8 cellular contexts compared by ENCODE assay signal in genomic region chr7:121023683-121024507, GRCh38. TPM values are rescaled to one million over a fixed set of nuclear protein-coding genes. Genes with fewer than 3 reads are reported as not detected.
DNase-seq lines count a peak whose midpoint lies in the region; ATAC-seq, FAIRE-seq and TF ChIP-seq lines count a peak whose summit lies in the region.
"Had no signal": no experiment of that assay in that cellular context is flagged by ENCODE, and none has a peak within 500 bp of the region (broad histone marks: within the 10 kb centered on the region; RNA-seq: fewer than 3 reads in every experiment).

No MANE protein-coding gene starts in this region.

- H4K8ac ChIP-seq in mesenchymal stem cell (ENCODE audit: low read length), result peak overlapping the region; percentile 2

- H3K27me3 ChIP-seq in GM12878 (replicated peaks in 1 of 2; ENCODE audit: control insufficient read depth in 2 of 2, insufficient read depth in 2 of 2, low read length in 1 of 2), result no peaks in the 10 kb centered on the region
- H3K27me3 ChIP-seq in mesenchymal stem cell (ENCODE audit: control insufficient read depth in 1 of 2, insufficient read depth in 1 of 2, low read length in 2 of 2), result no peaks in the 10 kb centered on the region
- H3K27me3 ChIP-seq in transverse colon, result no peaks in the 10 kb centered on the region

- no peak overlapping the region for H4K91ac ChIP-seq in mesenchymal stem cell (ENCODE audit: low read length)

- ATAC-seq in HG02678 (IDR thresholded peaks at IDR 0.05; ENCODE audit: unreplicated experiment) (peak; percentile 46), GM12878 (peak; percentile 70), HG03469 (IDR thresholded peaks at IDR 0.05; ENCODE audit: unreplicated experiment) (no peak)
- no peak for ATAC-seq in naive thymus-derived CD8-positive, alpha-beta T cell

- H3K79me2 ChIP-seq in GM12878 (ENCODE audit: control insufficient read depth, insufficient read depth, low read length), result no peaks in the 10 kb centered on the region

- H3K4me2 ChIP-seq in GM12878 (ENCODE audit: control insufficient read depth, insufficient read depth), result no peak overlapping the region
- H3K4me2 ChIP-seq in mesenchymal stem cell (ENCODE audit: low read length, poor library complexity, severe bottlenecking), result no peak overlapping the region

- no peak overlapping the region for H3K27ac Mint-ChIP-seq in naive thymus-derived CD8-positive, alpha-beta T cell
- no peak overlapping the region for H3K27ac Mint-ChIP-seq in activated T-helper 1 cell treated with anti-CD3 and anti-CD28 coated beads, Interleukin-12 subunit alpha, Interleukin-12 subunit beta, Interleukin-2, Interleukin-4 antibody, amounts not matched to agents 30 ng/mL and 10 ng/mL and 1 ng/mL, durations not matched to agents 14 hours and 24 hours and 36 hours

- no peak overlapping the region for H2BK15ac ChIP-seq in mesenchymal stem cell (ENCODE audit: low read depth, poor library complexity, severe bottlenecking)

- H3K79me1 ChIP-seq in mesenchymal stem cell (replicated peaks; ENCODE audit: low read length, poor library complexity, severe bottlenecking), result no peaks in the 10 kb centered on the region

- in situ Hi-C loops in GM12878 (cut with MboI), result no loop called here
- in situ Hi-C loops in transverse colon (cut with MboI; ENCODE audit: low pct_ligation_motif_present in 1 of 4, low pct_unique_long_range_greater_than_20kb in 1 of 4, low sequenced_read_pairs in 3 of 4), result no loop called here

- H3K9me3 ChIP-seq in GM12878 (replicated peaks; ENCODE audit: control insufficient read depth, insufficient read depth, low read length) (no peaks in the 10 kb centered on the region), mesenchymal stem cell (ENCODE audit: control insufficient read depth, low read length) (no peaks in the 10 kb centered on the region), transverse colon (no peaks in the 10 kb centered on the region)

- peak overlapping the region; percentile 10; the same call in 1 of the 2 replicates for H2AFZ ChIP-seq in GM12878 (ENCODE audit: control insufficient read depth, low read depth, low read length)
- no peak overlapping the region for H2AFZ ChIP-seq in mesenchymal stem cell (ENCODE audit: low read depth, low read length)

- CTCF ChIA-PET in GM12878 (lab: Yijun Ruan, JAX), result interaction anchor here (0.9 to 1.1 kb wide), 4 partner anchors 37 to 568 kb away, joined by 3 to 4 read pairs (median 3); no protein-coding TSS in a partner anchor

- intact Hi-C loops in GM12878 (cut with micrococcal nuclease; ENCODE audit: unreplicated experiment), result no loop called here
- intact Hi-C loops in transverse colon (cut with DNase I; ENCODE audit: low total_unique reads), result no loop called here
- intact Hi-C loops in activated T-helper 1 cell treated with anti-CD3 and anti-CD28 coated beads, Interleukin-12 subunit alpha, Interleukin-12 subunit beta, Interleukin-2, Interleukin-4 antibody, amounts not matched to agents 30 ng/mL and 10 ng/mL and 1 ng/mL, durations not matched to agents 14 hours and 24 hours and 36 hours (cut with micrococcal nuclease), result no loop called here

- H3K4ac ChIP-seq in mesenchymal stem cell (ENCODE audit: low read depth in 1 of 2, low read length in 2 of 2), result peak overlapping the region in 1 of 2 experiments; percentile 94

- no peak overlapping the region for H2AK5ac ChIP-seq in mesenchymal stem cell (ENCODE audit: low read length, severe bottlenecking)

- H3K4me3 ChIP-seq in GM12878, result no peak overlapping the region
- peak overlapping the region in 1 of 2 experiments; percentile 0 for H3K4me3 ChIP-seq in mesenchymal stem cell (ENCODE audit: insufficient read depth in 1 of 2, low read depth in 1 of 2, low read length in 2 of 2)
- H3K4me3 ChIP-seq in transverse colon, result no peak overlapping the region

- H3K9ac ChIP-seq in GM12878 (ENCODE audit: control insufficient read depth, insufficient read depth, low read length) (no peak overlapping the region), mesenchymal stem cell (ENCODE audit: low read length) (peak overlapping the region; percentile 70)

- H3K27me3 Mint-ChIP-seq in naive thymus-derived CD8-positive, alpha-beta T cell, result peaks cover 0 to 11% (median 4%) of the 10 kb centered on the region in 5 donors
- peaks cover 5% of the 10 kb centered on the region for H3K27me3 Mint-ChIP-seq in activated T-helper 1 cell treated with anti-CD3 and anti-CD28 coated beads, Interleukin-12 subunit alpha, Interleukin-12 subunit beta, Interleukin-2, Interleukin-4 antibody, amounts not matched to agents 30 ng/mL and 10 ng/mL and 1 ng/mL, durations not matched to agents 14 hours and 24 hours and 36 hours (ENCODE audit: insufficient read depth)

- no peak for FAIRE-seq in GM12878 (lab: Jason Lieb, UNC)
- FAIRE-seq: G401.6 had no signal

- TF ChIP-seq POLR2A in GM12878 (IDR thresholded peaks at IDR 0.05; ENCODE audit: low read depth, low read length) (no peak), transverse colon (IDR thresholded peaks at IDR 0.05) (no peak)

- H3K36me3 Mint-ChIP-seq in naive thymus-derived CD8-positive, alpha-beta T cell, result peaks cover 0 to 10% (median 3%) of the 10 kb centered on the region in 3 donors
- H3K36me3 Mint-ChIP-seq in activated T-helper 1 cell treated with anti-CD3 and anti-CD28 coated beads, Interleukin-12 subunit alpha, Interleukin-12 subunit beta, Interleukin-2, Interleukin-4 antibody, amounts not matched to agents 30 ng/mL and 10 ng/mL and 1 ng/mL, durations not matched to agents 14 hours and 24 hours and 36 hours (ENCODE audit: low read depth), result no peaks in the 10 kb centered on the region

- H3K4me1 ChIP-seq in GM12878 (ENCODE audit: control insufficient read depth, insufficient read depth, low read length) (no peaks in the 10 kb centered on the region), mesenchymal stem cell (ENCODE audit: control insufficient read depth, insufficient read depth, low read depth, low read length) (no peaks in the 10 kb centered on the region), transverse colon (peaks cover 18 to 52% (median 22%) of the 10 kb centered on the region in 4 donors)

- no peak overlapping the region for H3K14ac ChIP-seq in mesenchymal stem cell (ENCODE audit: low read length in 2 of 2)

- 57% methylated on average over 8 of the region's 8 CpGs for WGBS in GM12878 (ENCODE audit: insufficient coverage, insufficient replicate concordance, low lambda C conversion rate, missing lambda C conversion rate)
- 17% methylated on average over 6 of the region's 8 CpGs for whole genome bisulfite sequencing in mesenchymal stem cell
- WGBS in transverse colon (ENCODE audit: low coverage in 1 of 2), 2 donors, result 23 to 24% methylated on average over 8 of the region's 8 CpGs

- TF ChIP-seq EP300 in GM12878 (IDR thresholded peaks at IDR 0.05; ENCODE audit: borderline replicate concordance in 1 of 2, control insufficient read depth in 1 of 2, low read depth in 2 of 2, low read length in 2 of 2) (no peak), transverse colon (IDR thresholded peaks at IDR 0.05; ENCODE audit: low read depth) (no peak)

- no peak overlapping the region for H3K4me3 Mint-ChIP-seq in naive thymus-derived CD8-positive, alpha-beta T cell
- no peak overlapping the region for H3K4me3 Mint-ChIP-seq in activated T-helper 1 cell treated with anti-CD3 and anti-CD28 coated beads, Interleukin-12 subunit alpha, Interleukin-12 subunit beta, Interleukin-2, Interleukin-4 antibody, amounts not matched to agents 30 ng/mL and 10 ng/mL and 1 ng/mL, durations not matched to agents 14 hours and 24 hours and 36 hours

- H3K23ac ChIP-seq in mesenchymal stem cell (ENCODE audit: low read length in 2 of 2), result no peak overlapping the region

- H2BK5ac ChIP-seq in mesenchymal stem cell (ENCODE audit: low read depth, low read length, poor library complexity, severe bottlenecking), result no peak overlapping the region

- BruUV-seq in GM12878 (replicated peaks; lab: Mats Ljungman, UMichigan), result no TSS peak

- SMC1A ChIA-PET in GM12878 (lab: Charles Lee; ENCODE audit: uncharacterized antibody, unreplicated experiment), result interaction anchor here (0.9 to 1.2 kb wide), 3 partner anchors 18 to 84 kb away, joined by 3 to 4 read pairs (median 4); no protein-coding TSS in a partner anchor

- peaks cover 0 to 2% (median 0%) of the 10 kb centered on the region in 4 donors for H3K4me1 Mint-ChIP-seq in naive thymus-derived CD8-positive, alpha-beta T cell
- H3K4me1 Mint-ChIP-seq in activated T-helper 1 cell treated with anti-CD3 and anti-CD28 coated beads, Interleukin-12 subunit alpha, Interleukin-12 subunit beta, Interleukin-2, Interleukin-4 antibody, amounts not matched to agents 30 ng/mL and 10 ng/mL and 1 ng/mL, durations not matched to agents 14 hours and 24 hours and 36 hours (ENCODE audit: low read depth), result no peaks in the 10 kb centered on the region

- H3K27ac ChIP-seq in GM12878 (ENCODE audit: control insufficient read depth, insufficient read depth), result no peak overlapping the region
- H3K27ac ChIP-seq in mesenchymal stem cell (ENCODE audit: low read length, poor library complexity, severe bottlenecking), result no peak overlapping the region
- H3K27ac ChIP-seq in transverse colon, result peak overlapping the region; percentile 63 to 70 (median 68)

- DNase-seq in GM12878 (ENCODE audit: low read depth, low spot score), result no peak
- DNase-seq in mesenchymal stem cell, result no peak
- no peak for DNase-seq in transverse colon
- DNase-seq in naive thymus-derived CD8-positive, alpha-beta T cell, result no peak
- no peak for DNase-seq in activated T-helper 1 cell treated with anti-CD3 and anti-CD28 coated beads, Interleukin-12 subunit alpha, Interleukin-12 subunit beta, Interleukin-2, Interleukin-4 antibody, amounts not matched to agents 30 ng/mL and 10 ng/mL and 1 ng/mL, durations not matched to agents 14 hours and 24 hours and 36 hours (ENCODE audit: low spot score)

- RAD21 ChIA-PET in GM12878 (lab: Charles Lee; ENCODE audit: unreplicated experiment), result no interaction called here

- POLR2A ChIA-PET in GM12878 (lab: Charles Lee), result no interaction called here
- POLR2A ChIA-PET in naive thymus-derived CD8-positive, alpha-beta T cell (lab: Charles Lee), result no interaction called here

- no peak for TF ChIP-seq RAD21 in GM12878 (IDR thresholded peaks at IDR 0.05; ENCODE audit: insufficient read depth, low read depth, low read length)

- TF ChIP-seq CTCF in GM12878 (IDR thresholded peaks at IDR 0.05 in 2 of 3, conservative IDR thresholded peaks at IDR 0.05 in 1 of 3; ENCODE audit: control insufficient read depth in 2 of 3, extremely low read depth in 1 of 3, insufficient read depth in 1 of 3, low read depth in 3 of 3, low read length in 3 of 3), result no peak
- no peak for TF ChIP-seq CTCF in transverse colon (IDR thresholded peaks at IDR 0.05)

- peak overlapping the region in 1 of 2 experiments; percentile 70 for H3K18ac ChIP-seq in mesenchymal stem cell (ENCODE audit: low read depth in 1 of 2, low read length in 2 of 2)

- no peaks in the 10 kb centered on the region for H3K36me3 ChIP-seq in GM12878 (ENCODE audit: control insufficient read depth in 2 of 2, insufficient read depth in 2 of 2, low read length in 1 of 2)
- H3K36me3 ChIP-seq in mesenchymal stem cell (ENCODE audit: control insufficient read depth in 1 of 2, insufficient read depth in 2 of 2, low read depth in 1 of 2, low read length in 2 of 2), result no peaks in the 10 kb centered on the region
- no peaks in the 10 kb centered on the region for H3K36me3 ChIP-seq in transverse colon

- H4K20me1 ChIP-seq in GM12878 (ENCODE audit: control insufficient read depth, insufficient read depth), result no peaks in the 10 kb centered on the region

- H2BK120ac ChIP-seq in mesenchymal stem cell (ENCODE audit: low read depth, low read length), result peak overlapping the region; percentile 27

- peak overlapping the region; percentile 54 for H2BK12ac ChIP-seq in mesenchymal stem cell (ENCODE audit: low read length in 2 of 2)

- H3K9me3 Mint-ChIP-seq in naive thymus-derived CD8-positive, alpha-beta T cell, result peaks cover 0 to 9% (median 0%) of the 10 kb centered on the region in 9 donors
- H3K9me3 Mint-ChIP-seq in activated T-helper 1 cell treated with anti-CD3 and anti-CD28 coated beads, Interleukin-12 subunit alpha, Interleukin-12 subunit beta, Interleukin-2, Interleukin-4 antibody, amounts not matched to agents 30 ng/mL and 10 ng/mL and 1 ng/mL, durations not matched to agents 14 hours and 24 hours and 36 hours, result no peaks in the 10 kb centered on the region

RNA-seq across cellular contexts. Expression of gene CPED1, which starts 35.4 kb away (rescaled TPM):
- 0.20 and 0.38 TPM in 2 replicates for total RNA-seq in GM12878 (2013; cell fraction: nucleolus; rRNA removed)
- total RNA-seq in GM12878 (2014; rRNA removed) (0.05 and 0.11 TPM in 2 replicates), GM12878 (2014; rRNA removed; fragmentation: Illumina TruSeq; extraction: Trizol) (not detected in 2 replicates), GM12878 (2021) (0.21 and 0.77 TPM in 2 replicates), transverse colon (10 to 100 TPM in 3 of 4 donors, 1 to 10 TPM in 1; 4.4 to 20.2 (median 14.0) TPM)
- polyA plus RNA-seq in GM12878 (2011; ENCODE audit: low read depth), result not detected
- polyA plus RNA-seq in GM12878 (2011; rRNA removed) (0.04 and 0.10 TPM in 2 replicates), GM12878 (2014; fragmentation: Illumina TruSeq; extraction: Trizol) (0.01 TPM in 1 of 2 replicates, not detected in the other), GM12878 (2014; fragmentation: Nextera tagmentation; extraction: Ambion mirVana) (under 1 TPM; 0.02 to 0.05 TPM), GM12878 (2014; rRNA removed) (0.40 TPM in 1 of 2 replicates, not detected in the other), GM12878 (2016; fragmentation: Nextera tagmentation; extraction: Ambion mirVana) (under 1 TPM; 0.05 to 0.19 TPM)
- 0.12 TPM in 1 of 2 replicates, not detected in the other for polyA plus RNA-seq in GM12878 (2011; cell fraction: cytosol; rRNA removed)
- 0.03 and 0.06 TPM in 2 replicates for polyA plus RNA-seq in GM12878 (2011; cell fraction: nucleus; rRNA removed)
- polyA plus RNA-seq in GM12878 (2012), result 0.06 TPM in 1 of 2 replicates, not detected in the other
- polyA minus RNA-seq in GM12878 (2011; rRNA and poly(A)+ RNA removed), result 0.15 and 0.31 TPM in 2 replicates
- polyA minus RNA-seq in GM12878 (2011; cell fraction: cytosol; rRNA and poly(A)+ RNA removed), result not detected in 2 replicates
- 0.29 and 0.36 TPM in 2 replicates for polyA minus RNA-seq in GM12878 (2011; cell fraction: nucleus; rRNA and poly(A)+ RNA removed)
- 39.3 TPM for polyA plus RNA-seq in mesenchymal stem cell (2013, experiment 1 of 2)
- 41.4 TPM for polyA plus RNA-seq in mesenchymal stem cell (2013, experiment 2 of 2)
- total RNA-seq in naive thymus-derived CD8-positive, alpha-beta T cell, result not detected
- polyA plus RNA-seq in naive thymus-derived CD8-positive, alpha-beta T cell, result not detected
- not detected in 2 replicates for total RNA-seq in activated T-helper 1 cell treated with anti-CD3 and anti-CD28 coated beads, Interleukin-12 subunit alpha, Interleukin-12 subunit beta, Interleukin-2, Interleukin-4 antibody, amounts not matched to agents 30 ng/mL and 10 ng/mL and 1 ng/mL, durations not matched to agents 14 hours and 24 hours and 36 hours

Comparison
In these comparisons a context has a peak if more than half of its experiments do, and no peak if none do; other contexts are left out.
1. ATAC-seq: peak in HG02678 (single experiment) and GM12878 (single experiment); none in HG03469 (single experiment) and naive thymus-derived CD8-positive, alpha-beta T cell (0 of 2).
2. H3K27ac ChIP-seq: peak in transverse colon (4 of 4); none in GM12878 (single experiment) and mesenchymal stem cell (single experiment).